In genomic region chr2:118836411-118836930, GRCh38 we compare ENCODE assay signal across 13 cellular contexts. TPM values are rescaled to one million over a fixed set of nuclear protein-coding genes. Genes with fewer than 3 reads are reported as not detected.
DNase-seq lines count a peak whose midpoint lies in the region; ATAC-seq lines count a peak whose summit lies in the region.
"Had no signal": no experiment of that assay in that cellular context is flagged by ENCODE, and none has a peak within 500 bp of the region (broad histone marks: within the 10 kb centered on the region; RNA-seq: fewer than 3 reads in every experiment).

No MANE protein-coding gene starts in this region.

- no peaks in the 10 kb centered on the region for H3K9me3 ChIP-seq in iPS-18c (ENCODE audit: control insufficient read depth, insufficient read depth, low read length)
- H3K9me3 ChIP-seq in skeletal muscle tissue (ENCODE audit: control insufficient read depth in 3 of 3, low read length in 3 of 3), result no peaks in the 10 kb centered on the region
- H3K9me3 ChIP-seq: body of pancreas had no signal

- H3K4me1 ChIP-seq in skeletal muscle tissue (ENCODE audit: control insufficient read depth in 3 of 3, insufficient read depth in 3 of 3, low read length in 3 of 3), result peaks cover 4 to 15% (median 6%) of the 10 kb centered on the region in 3 donors

- H3K27ac ChIP-seq in skeletal muscle tissue (ENCODE audit: low read depth, low read length), result peak overlapping the region; percentile 66
- H3K27ac ChIP-seq: body of pancreas, RWPE1 had no signal

- intact Hi-C loops in activated CD4-positive, alpha-beta T cell treated with anti-CD3 and anti-CD28 coated beads for 36 hours (cut with DNase I, micrococcal nuclease), result no loop called here
- intact Hi-C loops in activated T-helper 1 cell treated with anti-CD3 and anti-CD28 coated beads, Interleukin-12 subunit alpha, Interleukin-12 subunit beta, Interleukin-2, Interleukin-4 antibody, amounts not matched to agents 30 ng/mL and 10 ng/mL and 1 ng/mL, durations not matched to agents 14 hours and 24 hours and 36 hours (cut with micrococcal nuclease), result no loop called here

- peak overlapping the region; percentile 72 to 84 (median 82) for H3K9ac ChIP-seq in skeletal muscle tissue (ENCODE audit: low read depth in 1 of 3, low read length in 3 of 3)

- H3K9me3 Mint-ChIP-seq in activated CD4-positive, alpha-beta T cell treated with anti-CD3 and anti-CD28 coated beads for 36 hours (ENCODE audit: low read depth), result no peaks in the 10 kb centered on the region
- no peaks in the 10 kb centered on the region for H3K9me3 Mint-ChIP-seq in activated T-helper 1 cell treated with anti-CD3 and anti-CD28 coated beads, Interleukin-12 subunit alpha, Interleukin-12 subunit beta, Interleukin-2, Interleukin-4 antibody, amounts not matched to agents 30 ng/mL and 10 ng/mL and 1 ng/mL, durations not matched to agents 14 hours and 24 hours and 36 hours

- H3K4me3 ChIP-seq in iPS-18c (ENCODE audit: insufficient read depth, low read depth, low read length) (peak overlapping the region; percentile 56; the same call in 1 of the 2 replicates), skeletal muscle tissue (ENCODE audit: low read length in 3 of 3) (peak overlapping the region; percentile 74 to 78 (median 75))

- no peak for DNase-seq in activated CD4-positive, alpha-beta T cell treated with anti-CD3 and anti-CD28 coated beads for 36 hours
- DNase-seq in activated CD4-positive, alpha-beta T cell treated with anti-CD3 and anti-CD28 coated beads for 48 hours, result no peak
- no peak for DNase-seq in activated T-helper 1 cell treated with anti-CD3 and anti-CD28 coated beads, Interleukin-12 subunit alpha, Interleukin-12 subunit beta, Interleukin-2, Interleukin-4 antibody, amounts not matched to agents 30 ng/mL and 10 ng/mL and 1 ng/mL, durations not matched to agents 14 hours and 24 hours and 36 hours (ENCODE audit: low spot score)
- DNase-seq in NCI-H146 (lab: John Stamatoyannopoulos, UW), result no peak
- DNase-seq in stimulated activated CD4-positive, alpha-beta T cell treated with anti-CD3 and anti-CD28 coated beads, Interleukin-2, amount 100 ng/mL, for 24 hours, result no peak
- DNase-seq: activated CD4-positive, alpha-beta T cell treated with anti-CD3 and anti-CD28 coated beads, Interleukin-2, amount 50 U/mL, for 1 hour; stimulated activated CD4-positive, alpha-beta T cell treated with anti-CD3 and anti-CD28 coated beads, Interleukin-2, amount 100 ng/mL, for 48 hours had no signal

- peak overlapping the region; percentile 20 for H3K4me3 Mint-ChIP-seq in activated CD4-positive, alpha-beta T cell treated with anti-CD3 and anti-CD28 coated beads for 36 hours
- H3K4me3 Mint-ChIP-seq in activated T-helper 1 cell treated with anti-CD3 and anti-CD28 coated beads, Interleukin-12 subunit alpha, Interleukin-12 subunit beta, Interleukin-2, Interleukin-4 antibody, amounts not matched to agents 30 ng/mL and 10 ng/mL and 1 ng/mL, durations not matched to agents 14 hours and 24 hours and 36 hours, result peak overlapping the region; percentile 21

- POLR2A ChIA-PET in activated CD4-positive, alpha-beta T cell treated with anti-CD3 and anti-CD28 coated beads for 36 hours (lab: Charles Lee), result no interaction called here

- CTCF ChIA-PET in activated CD4-positive, alpha-beta T cell treated with anti-CD3 and anti-CD28 coated beads for 36 hours (lab: Charles Lee), result interaction anchor here (0.9 to 1.5 kb wide), 2 partner anchors 11 to 19 kb away, joined by 3 to 5 read pairs; partner anchors contain the start of gene EN1

- peaks cover 83% of the 10 kb centered on the region for H3K27me3 Mint-ChIP-seq in activated CD4-positive, alpha-beta T cell treated with anti-CD3 and anti-CD28 coated beads for 36 hours
- H3K27me3 Mint-ChIP-seq in activated T-helper 1 cell treated with anti-CD3 and anti-CD28 coated beads, Interleukin-12 subunit alpha, Interleukin-12 subunit beta, Interleukin-2, Interleukin-4 antibody, amounts not matched to agents 30 ng/mL and 10 ng/mL and 1 ng/mL, durations not matched to agents 14 hours and 24 hours and 36 hours (ENCODE audit: insufficient read depth), result peaks cover 74% of the 10 kb centered on the region

- no peak overlapping the region for H3K27ac Mint-ChIP-seq in activated CD4-positive, alpha-beta T cell treated with anti-CD3 and anti-CD28 coated beads for 36 hours
- H3K27ac Mint-ChIP-seq in activated T-helper 1 cell treated with anti-CD3 and anti-CD28 coated beads, Interleukin-12 subunit alpha, Interleukin-12 subunit beta, Interleukin-2, Interleukin-4 antibody, amounts not matched to agents 30 ng/mL and 10 ng/mL and 1 ng/mL, durations not matched to agents 14 hours and 24 hours and 36 hours, result peak overlapping the region; percentile 40

- peaks cover 9 to 36% (median 34%) of the 10 kb centered on the region in 3 donors for H3K27me3 ChIP-seq in skeletal muscle tissue (ENCODE audit: control insufficient read depth in 3 of 3, insufficient read depth in 3 of 3, low read length in 3 of 3)

- H3K36me3 Mint-ChIP-seq in activated CD4-positive, alpha-beta T cell treated with anti-CD3 and anti-CD28 coated beads for 36 hours (ENCODE audit: low read depth), result no peaks in the 10 kb centered on the region
- no peaks in the 10 kb centered on the region for H3K36me3 Mint-ChIP-seq in activated T-helper 1 cell treated with anti-CD3 and anti-CD28 coated beads, Interleukin-12 subunit alpha, Interleukin-12 subunit beta, Interleukin-2, Interleukin-4 antibody, amounts not matched to agents 30 ng/mL and 10 ng/mL and 1 ng/mL, durations not matched to agents 14 hours and 24 hours and 36 hours (ENCODE audit: low read depth)

- peaks cover 0 to 2% (median 0%) of the 10 kb centered on the region in 3 donors for H3K36me3 ChIP-seq in skeletal muscle tissue (ENCODE audit: control insufficient read depth in 3 of 3, insufficient read depth in 3 of 3, low read length in 3 of 3)

- peaks cover 12% of the 10 kb centered on the region for H3K4me1 Mint-ChIP-seq in activated CD4-positive, alpha-beta T cell treated with anti-CD3 and anti-CD28 coated beads for 36 hours
- peaks cover 5% of the 10 kb centered on the region for H3K4me1 Mint-ChIP-seq in activated T-helper 1 cell treated with anti-CD3 and anti-CD28 coated beads, Interleukin-12 subunit alpha, Interleukin-12 subunit beta, Interleukin-2, Interleukin-4 antibody, amounts not matched to agents 30 ng/mL and 10 ng/mL and 1 ng/mL, durations not matched to agents 14 hours and 24 hours and 36 hours (ENCODE audit: low read depth)

- ATAC-seq in activated CD4-positive, alpha-beta T cell treated with anti-CD3 and anti-CD28 coated beads for 36 hours, result no peak
- ATAC-seq in GM18520 (IDR thresholded peaks at IDR 0.05; ENCODE audit: unreplicated experiment), result no peak

RNA-seq across cellular contexts. Expression of gene EN1, which starts 11.0 kb away (rescaled TPM):
- not detected for total RNA-seq in activated CD4-positive, alpha-beta T cell treated with anti-CD3 and anti-CD28 coated beads for 36 hours
- not detected in 2 replicates for total RNA-seq in activated T-helper 1 cell treated with anti-CD3 and anti-CD28 coated beads, Interleukin-12 subunit alpha, Interleukin-12 subunit beta, Interleukin-2, Interleukin-4 antibody, amounts not matched to agents 30 ng/mL and 10 ng/mL and 1 ng/mL, durations not matched to agents 14 hours and 24 hours and 36 hours
- total RNA-seq in skeletal muscle tissue, result 4.2 TPM
- total RNA-seq: body of pancreas, ureter had no signal
